ENCODE assay signal across 8 cellular contexts in the genomic region with DNA sequence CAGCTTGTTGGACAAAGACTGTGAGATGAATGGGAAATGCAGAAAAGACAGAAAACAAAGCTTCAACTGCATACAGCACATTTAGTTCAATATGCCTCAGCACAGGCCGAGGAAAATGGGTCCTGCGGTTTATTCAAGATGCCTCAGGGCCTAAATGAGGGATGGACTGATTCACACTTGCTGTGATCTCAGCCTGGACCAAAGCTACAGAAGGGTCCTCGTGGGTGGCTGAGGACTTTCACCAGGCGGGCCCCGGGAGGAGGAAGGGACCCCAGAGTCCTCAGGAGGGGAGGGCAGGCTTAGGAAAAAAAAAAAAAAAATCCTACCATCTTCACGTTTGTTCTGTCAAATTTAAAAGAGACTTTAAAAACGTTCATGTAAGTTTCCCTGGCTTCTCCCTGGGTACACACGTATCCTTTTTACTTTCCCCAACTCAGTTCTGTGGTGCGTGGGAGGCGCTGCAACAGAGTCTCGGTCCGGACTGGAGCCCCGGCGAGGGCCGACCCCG. TPM values are rescaled to one million over a fixed set of nuclear protein-coding genes. Genes with fewer than 3 reads are reported as not detected.
DNase-seq lines count a peak whose midpoint lies in the region; ATAC-seq and TF ChIP-seq lines count a peak whose summit lies in the region.

No MANE protein-coding gene starts in this region.

- DNase-seq in CD14-positive monocyte (ENCODE audit: low spot score) (no peak), NT2/D1 (ENCODE audit: low read depth, low spot score) (no peak), lower lobe of right lung (no peak), thyroid gland (no peak), GM20000 (ENCODE audit: low spot score) (no peak)
- DNase-seq in central memory CD8-positive, alpha-beta T cell (ENCODE audit: low spot score in 2 of 2): no peak

- H3K27ac Mint-ChIP-seq in CD14-positive monocyte: peak overlapping the region; percentile 40 to 88 (median 49)
- peak overlapping the region; percentile 83 for H3K27ac Mint-ChIP-seq in central memory CD8-positive, alpha-beta T cell (ENCODE audit: low read depth)

- WGBS in thyroid gland, 2 donors: 4 to 6% methylated on average over 16 of the region's 16 CpGs

- H3K27ac ChIP-seq in lower lobe of right lung (peak overlapping the region; percentile 93), thyroid gland (peak overlapping the region; percentile 71 to 84 (median 78))

- peaks cover 2% of the 10 kb centered on the region in 3 donors for H3K27me3 Mint-ChIP-seq in CD14-positive monocyte (ENCODE audit: low read depth in 3 of 3)
- no peaks in the 10 kb centered on the region for H3K27me3 Mint-ChIP-seq in central memory CD8-positive, alpha-beta T cell

- TF ChIP-seq POLR2A in thyroid gland (IDR thresholded peaks at IDR 0.05): no peak

- H3K27me3 ChIP-seq in NT2/D1 (ENCODE audit: insufficient read depth, insufficient read length) (no peaks in the 10 kb centered on the region), lower lobe of right lung (ENCODE audit: low read depth) (no peaks in the 10 kb centered on the region), thyroid gland (no peaks in the 10 kb centered on the region)

- peak overlapping the region; percentile 91 for H3K9ac ChIP-seq in NT2/D1 (ENCODE audit: insufficient read length, low read depth)

- H3K4me1 ChIP-seq in NT2/D1 (ENCODE audit: insufficient read depth, insufficient read length) (no peaks in the 10 kb centered on the region), lower lobe of right lung (peaks cover 19% of the 10 kb centered on the region), thyroid gland (peaks cover 11 to 16% of the 10 kb centered on the region in 2 donors)

- H3K9me3 ChIP-seq in NT2/D1 (ENCODE audit: insufficient read depth, low read length) (no peaks in the 10 kb centered on the region), lower lobe of right lung (no peaks in the 10 kb centered on the region), thyroid gland (no peaks in the 10 kb centered on the region)

- ATAC-seq in GM19455 (IDR thresholded peaks at IDR 0.05; ENCODE audit: unreplicated experiment) (peak; percentile 10), lower lobe of right lung (peak; percentile 0 to 24), GM18873 (IDR thresholded peaks at IDR 0.05; ENCODE audit: low FRiP score, unreplicated experiment) (no peak)
- no peak for ATAC-seq in central memory CD8-positive, alpha-beta T cell (replicated peaks; ENCODE audit: extremely low read depth, poor library complexity, severe bottlenecking)

- H3K4me3 Mint-ChIP-seq in CD14-positive monocyte: peak overlapping the region; percentile 80 to 92
- H3K4me3 Mint-ChIP-seq in central memory CD8-positive, alpha-beta T cell: peak overlapping the region; percentile 82

- H3K4me1 Mint-ChIP-seq in CD14-positive monocyte: peaks cover 14% of the 10 kb centered on the region
- H3K4me1 Mint-ChIP-seq in central memory CD8-positive, alpha-beta T cell: peaks cover 16% of the 10 kb centered on the region

- intact Hi-C loops in CD14-positive monocyte (cut with micrococcal nuclease): loop anchor here in 1 of 2 donors (5.0 kb wide), 1 partner anchor 236 kb away; the partner anchor contains the start of gene ZNF746
- intact Hi-C loops in lower lobe of right lung (cut with DNase I): no loop called here
- intact Hi-C loops in thyroid gland (cut with DNase I): no loop called here

- peak overlapping the region; percentile 68 for H3K4me3 ChIP-seq in NT2/D1 (ENCODE audit: insufficient read length, low read depth)
- H3K4me3 ChIP-seq in lower lobe of right lung: peak overlapping the region; percentile 63
- H3K4me3 ChIP-seq in thyroid gland (replicated peaks in 1 of 3): peak overlapping the region; percentile 41 to 61 (median 48)

- peaks cover 0 to 7% (median 2%) of the 10 kb centered on the region in 7 donors for H3K9me3 Mint-ChIP-seq in CD14-positive monocyte
- no peaks in the 10 kb centered on the region for H3K9me3 Mint-ChIP-seq in central memory CD8-positive, alpha-beta T cell

- TF ChIP-seq CTCF in CD14-positive monocyte (IDR thresholded peaks at IDR 0.05) (no peak), lower lobe of right lung (IDR thresholded peaks at IDR 0.05) (no peak), thyroid gland (IDR thresholded peaks at IDR 0.05) (no peak), GM20000 (IDR thresholded peaks at IDR 0.05; ENCODE audit: extremely low read depth, missing control alignments) (no peak)

- H3K36me3 Mint-ChIP-seq in CD14-positive monocyte: peaks cover 9% of the 10 kb centered on the region in 2 donors
- H3K36me3 Mint-ChIP-seq in central memory CD8-positive, alpha-beta T cell (ENCODE audit: insufficient read depth): peaks cover 11% of the 10 kb centered on the region

- H3K36me3 ChIP-seq in NT2/D1 (ENCODE audit: insufficient read depth, insufficient read length, low read length) (peaks cover 26% of the 10 kb centered on the region), lower lobe of right lung (peaks cover 14% of the 10 kb centered on the region), thyroid gland (peaks cover 5 to 6% of the 10 kb centered on the region in 2 donors)

RNA-seq across cellular contexts. Expression of gene ZNF783, which starts 0.6 kb away (rescaled TPM):
- 1 to 10 TPM; 1.2 to 1.5 TPM for polyA plus RNA-seq in CD14-positive monocyte
- total RNA-seq in lower lobe of right lung (15.1 TPM), thyroid gland (10 to 100 TPM; 11.3 to 18.0 (median 15.1) TPM)

RNA-seq across cellular contexts. Expression of gene ZNF212, which starts 21.9 kb away (rescaled TPM):
- 1 to 10 TPM; 1.6 to 2.3 TPM for polyA plus RNA-seq in CD14-positive monocyte
- total RNA-seq in lower lobe of right lung: 10.5 TPM
- total RNA-seq in thyroid gland: 10 to 100 TPM in 2 of 4 donors, 1 to 10 TPM in 2; 6.7 to 12.5 (median 9.7) TPM

Comparison
In these comparisons a context has a peak if more than half of its experiments do, and no peak if none do; other contexts are left out.
1. ATAC-seq: peak in GM19455 (single experiment) and lower lobe of right lung (2 of 2); none in central memory CD8-positive, alpha-beta T cell (single experiment) and GM18873 (single experiment).
2. Peak in every context shown above with its lines, with median percentiles within 50 percentile points of each other: H3K4me3 ChIP-seq.